ENCODE assay signal across 8 cellular contexts in the genomic region with DNA sequence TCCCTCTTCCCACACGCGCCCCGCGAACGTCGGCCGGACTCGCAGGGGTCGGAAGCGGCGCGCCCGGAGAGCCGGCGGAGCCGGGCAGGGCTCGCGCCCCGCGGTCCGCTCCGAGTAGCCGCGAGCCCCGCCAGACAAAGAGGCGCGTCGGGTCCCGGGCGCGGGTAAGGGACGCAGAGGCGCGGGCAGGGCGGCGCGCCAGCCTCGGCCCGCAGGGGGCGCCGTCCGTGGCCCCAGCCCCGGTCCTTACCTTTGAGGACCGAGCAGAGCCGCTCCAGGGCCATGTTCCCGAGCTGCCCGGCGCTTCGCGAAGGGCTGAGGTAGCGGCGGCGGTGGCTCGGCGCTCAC. TPM values are rescaled to one million over a fixed set of nuclear protein-coding genes. Genes with fewer than 3 reads are reported as not detected.
DNase-seq lines count a peak whose midpoint lies in the region; ATAC-seq and TF ChIP-seq lines count a peak whose summit lies in the region.

No MANE protein-coding gene starts in this region.

- no peak for TF ChIP-seq POLR2A in breast epithelium (IDR thresholded peaks at IDR 0.05)

- peak overlapping the region; percentile 43 to 79 (median 67) for H3K4me3 ChIP-seq in breast epithelium

- H3K9me3 ChIP-seq in breast epithelium: no peaks in the 10 kb centered on the region

- H3K27me3 ChIP-seq in breast epithelium: no peaks in the 10 kb centered on the region

- ATAC-seq in GM18502 (IDR thresholded peaks at IDR 0.05; ENCODE audit: poor library complexity, unreplicated experiment) (peak; percentile 72), HG02885 (IDR thresholded peaks at IDR 0.05; ENCODE audit: poor library complexity, unreplicated experiment) (peak; percentile 74)

- H3K36me3 ChIP-seq in breast epithelium: no peaks in the 10 kb centered on the region

- intact Hi-C loops in breast epithelium (cut with DNase I; ENCODE audit: low total_unique reads): no loop called here

- peak in 1 of 3 donors; percentile 43 for TF ChIP-seq CTCF in breast epithelium (IDR thresholded peaks at IDR 0.05)

- DNase-seq in 8988T (peak; percentile 84), NCI-H1930 (lab: John Stamatoyannopoulos, UW) (peak; percentile 15 to 61), UCSD-AML1 (lab: John Stamatoyannopoulos, UW; ENCODE audit: unreplicated experiment) (peak; percentile 77), breast epithelium (ENCODE audit: low spot score in 2 of 2) (peak in 1 of 2 donors; percentile 21), islet precursor cell (peak; percentile 90)
- peak; percentile 77 for DNase-seq in stimulated activated CD4-positive, alpha-beta T cell treated with anti-CD3 and anti-CD28 coated beads, Interleukin-15, amount 100 ng/mL, for 24 hours

- no peaks in the 10 kb centered on the region for H3K4me1 ChIP-seq in breast epithelium

- peak overlapping the region; percentile 43 to 60 for H3K27ac ChIP-seq in breast epithelium

RNA-seq across cellular contexts. Expression of a gene that starts 0.4 kb away (rescaled TPM):
- 10 to 100 TPM in 1 of 3 donors, 1 to 10 TPM in 2; 1.4 to 16.7 (median 5.9) TPM for total RNA-seq in breast epithelium
